ENCODE assay signal across 9 cellular contexts in the genomic region with DNA sequence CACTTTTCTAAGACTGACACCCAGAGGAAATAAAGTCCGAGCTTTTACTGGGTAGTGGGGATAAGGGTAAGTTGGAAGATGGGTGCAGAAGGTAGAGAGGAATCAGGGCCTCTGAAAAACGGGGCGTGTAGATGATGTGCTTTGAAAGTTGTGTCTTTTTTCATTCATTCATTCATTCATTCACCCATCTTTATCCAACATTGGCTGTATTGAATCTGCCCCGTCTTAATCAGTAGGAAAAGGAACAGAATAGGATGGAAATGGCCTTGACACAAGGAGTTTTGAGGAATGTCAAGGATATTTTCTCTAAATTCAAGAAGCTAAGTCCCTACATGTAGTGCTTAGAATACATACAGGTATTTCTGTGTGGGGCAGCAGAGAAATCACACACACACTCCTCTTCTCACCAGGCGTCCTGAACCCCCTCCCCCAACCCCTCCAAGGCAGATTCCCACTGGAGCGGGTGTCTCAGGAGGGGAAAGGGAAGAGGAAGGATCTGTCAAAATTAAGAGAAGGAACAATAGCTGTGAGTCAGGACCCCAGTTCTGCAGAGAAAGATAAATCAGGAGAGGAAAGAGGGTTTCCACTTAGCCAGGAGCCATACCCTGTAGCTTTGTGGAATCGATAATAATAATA. TPM values are rescaled to one million over a fixed set of nuclear protein-coding genes. Genes with fewer than 3 reads are reported as not detected.
A peak's percentile ranks its signal among the peaks of the same experiment; 100 is the strongest.
DNase-seq lines count a peak whose midpoint lies in the region; ATAC-seq and TF ChIP-seq lines count a peak whose summit lies in the region.
"Had no signal": no experiment of that assay in that cellular context is flagged by ENCODE, and none has a peak within 500 bp of the region (broad histone marks: within the 10 kb centered on the region; RNA-seq: fewer than 3 reads in every experiment).

No MANE protein-coding gene starts in this region.

- TF ChIP-seq CTCF in WI38 (IDR thresholded peaks at IDR 0.05; ENCODE audit: low read depth, low read length), result no peak
- no peak for TF ChIP-seq CTCF in foreskin fibroblast (IDR thresholded peaks at IDR 0.05; ENCODE audit: low read depth, low read length)
- no peak for TF ChIP-seq CTCF in progenitor cell of endocrine pancreas (IDR thresholded peaks at IDR 0.05; ENCODE audit: unreplicated experiment)

- ATAC-seq in HG02678 (IDR thresholded peaks at IDR 0.05; ENCODE audit: unreplicated experiment), result no peak

- peak; percentile 28 for DNase-seq in ELR (ENCODE audit: low read depth)
- DNase-seq in foreskin fibroblast, result no peak
- no peak for DNase-seq in progenitor cell of endocrine pancreas (ENCODE audit: low spot score, unreplicated experiment)
- DNase-seq in NOMO-1 treated with dmso at 0.1 percent for 144 hours (lab: John Stamatoyannopoulos, UW; ENCODE audit: unreplicated experiment), result no peak
- DNase-seq in NCI-H82 (lab: John Stamatoyannopoulos, UW), result no peak
- no peak for DNase-seq in NCI-H510A treated with DMSO at 0.1 percent for 48 hours (lab: John Stamatoyannopoulos, UW)
- DNase-seq: KG1 had no signal

- peaks cover 5% of the 10 kb centered on the region for H3K4me1 Mint-ChIP-seq in progenitor cell of endocrine pancreas (ENCODE audit: low read depth)

- peak overlapping the region; percentile 73 for H3K4me3 ChIP-seq in WI38 (ENCODE audit: low read depth, low read length)
- peak overlapping the region; percentile 62 for H3K4me3 ChIP-seq in foreskin fibroblast (ENCODE audit: low read depth in 1 of 2, low read length in 2 of 2)

- H3K9me3 Mint-ChIP-seq in progenitor cell of endocrine pancreas (ENCODE audit: low read depth), result no peaks in the 10 kb centered on the region

- peaks cover 37% of the 10 kb centered on the region for H3K27me3 Mint-ChIP-seq in progenitor cell of endocrine pancreas

- peak overlapping the region; percentile 75 for H3K4me3 Mint-ChIP-seq in progenitor cell of endocrine pancreas (ENCODE audit: low read depth)

- H3K36me3 Mint-ChIP-seq in progenitor cell of endocrine pancreas (ENCODE audit: insufficient read depth), result no peaks in the 10 kb centered on the region

- no peak overlapping the region for H3K27ac Mint-ChIP-seq in progenitor cell of endocrine pancreas

RNA-seq across cellular contexts. Expression of a gene that starts 13.9 kb away (rescaled TPM):
- total RNA-seq in progenitor cell of endocrine pancreas, result 1.4 and 1.6 TPM in 2 replicates
